Comparison of ENCODE assay signal across 11 cellular contexts in genomic region chr5:58545912-58546311, GRCh38. TPM values are rescaled to one million over a fixed set of nuclear protein-coding genes. Genes with fewer than 3 reads are reported as not detected.
DNase-seq lines count a peak whose midpoint lies in the region; ATAC-seq and TF ChIP-seq lines count a peak whose summit lies in the region.
"Had no signal": no experiment of that assay in that cellular context is flagged by ENCODE, and none has a peak within 500 bp of the region (broad histone marks: within the 10 kb centered on the region; RNA-seq: fewer than 3 reads in every experiment).

No MANE protein-coding gene starts in this region.

- TF ChIP-seq CTCF in mucosa of descending colon (IDR thresholded peaks at IDR 0.05) = no peak

- intact Hi-C loops in mucosa of descending colon (cut with DNase I, micrococcal nuclease) = no loop called here

- ATAC-seq in GM18873 (IDR thresholded peaks at IDR 0.05; ENCODE audit: low FRiP score, unreplicated experiment) (peak; percentile 85), HG02678 (IDR thresholded peaks at IDR 0.05; ENCODE audit: unreplicated experiment) (peak; percentile 97), mucosa of descending colon (peak; percentile 41), HG02588 (IDR thresholded peaks at IDR 0.05; ENCODE audit: unreplicated experiment) (no peak)
- ATAC-seq: stimulated activated naive CD8-positive, alpha-beta T cell treated with anti-CD3 and anti-CD28 coated beads, Interleukin-15, amount 100 ng/mL, for 72 hours had no signal

- no peaks in the 10 kb centered on the region for H3K36me3 ChIP-seq in mucosa of descending colon (ENCODE audit: low read depth)

- H3K9me3 ChIP-seq in mucosa of descending colon = no peaks in the 10 kb centered on the region

- peak; percentile 4 for DNase-seq in M059J (ENCODE audit: low read depth)
- no peak for DNase-seq in mucosa of descending colon
- no peak for DNase-seq in COLO829 (ENCODE audit: low spot score)
- no peak for DNase-seq in DMS153 treated with DMSO at 0.1 percent for 48 hours (lab: John Stamatoyannopoulos, UW; ENCODE audit: unreplicated experiment)
- no peak for DNase-seq in globus pallidus (ENCODE audit: low spot score)
- DNase-seq: activated CD8-positive, alpha-beta memory T cell treated with anti-CD3 and anti-CD28 coated beads, Interleukin-2, amount 50 U/mL, for 4 hours; RPMI8226; stimulated activated naive CD8-positive, alpha-beta T cell treated with anti-CD3 and anti-CD28 coated beads, Interleukin-15, amount 100 ng/mL, for 72 hours had no signal

- no peak overlapping the region for H3K4me3 ChIP-seq in mucosa of descending colon

- H3K4me1 ChIP-seq in mucosa of descending colon (ENCODE audit: low read depth) = no peaks in the 10 kb centered on the region

RNA-seq across cellular contexts. Expression of gene RAB3C, which starts 37.0 kb away (rescaled TPM):
- total RNA-seq in M059J (2014; rRNA removed; shearing (Covaris generic)) = 0.02 TPM in 1 of 2 replicates, not detected in the other
- 1 to 10 TPM; 2.9 to 4.8 (median 3.1) TPM for total RNA-seq in mucosa of descending colon

RNA-seq across cellular contexts. Expression of gene GAPT, which starts 54.7 kb away (rescaled TPM):
- total RNA-seq in M059J (2014; rRNA removed; shearing (Covaris generic)) = not detected in 2 replicates
- under 1 TPM; 0.17 to 0.98 (median 0.43) TPM for total RNA-seq in mucosa of descending colon
